In the genomic region with DNA sequence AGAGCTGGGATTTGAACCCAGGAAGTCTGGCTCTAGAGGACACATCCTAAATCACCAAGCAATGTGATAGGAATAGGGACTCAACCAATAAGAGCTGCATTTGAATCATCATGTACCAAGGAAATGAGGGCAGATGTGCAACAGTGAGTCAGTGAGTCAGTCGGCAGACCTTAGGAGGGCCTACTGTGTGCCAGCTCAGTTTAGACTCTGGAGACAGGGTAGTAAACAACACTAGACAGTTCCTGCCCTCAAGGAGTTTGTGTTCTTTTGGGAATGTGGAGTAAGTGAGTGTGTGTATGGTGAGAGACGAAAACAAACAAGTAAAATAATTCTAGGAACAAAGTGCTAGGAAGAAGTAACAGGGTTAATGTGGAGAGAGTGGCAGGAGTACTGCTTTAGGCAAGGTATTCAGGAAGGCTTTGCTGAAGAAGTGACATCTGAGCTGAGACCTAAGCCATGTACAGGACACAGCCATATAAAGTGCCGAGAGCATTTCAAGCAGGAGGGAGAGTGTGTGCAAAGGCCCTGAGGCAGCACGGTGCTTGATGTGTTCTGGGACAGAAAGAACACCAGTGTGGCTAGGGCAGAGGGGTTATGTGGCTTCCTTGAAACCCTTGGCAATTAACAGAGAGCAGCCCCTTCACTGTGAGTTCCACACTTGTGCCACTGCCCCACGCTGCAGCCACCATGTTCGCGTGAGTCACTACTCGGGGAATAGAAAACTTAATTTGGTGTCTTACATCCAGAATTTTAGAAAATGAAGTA, we compare ENCODE assay signal across 14 cellular contexts. TPM values are rescaled to one million over a fixed set of nuclear protein-coding genes. Genes with fewer than 3 reads are reported as not detected.
DNase-seq lines count a peak whose midpoint lies in the region; ATAC-seq and TF ChIP-seq lines count a peak whose summit lies in the region.
"Had no signal": no experiment of that assay in that cellular context is flagged by ENCODE, and none has a peak within 500 bp of the region (broad histone marks: within the 10 kb centered on the region; RNA-seq: fewer than 3 reads in every experiment).

No MANE protein-coding gene starts in this region.

- H3K9me3 ChIP-seq in OCI-LY7 (ENCODE audit: low read length) = no peaks in the 10 kb centered on the region
- H3K9me3 ChIP-seq: left lung had no signal

- CTCF ChIA-PET in T-cell (lab: Charles Lee) (interaction anchor here (0.5 to 0.8 kb wide), 3 partner anchors 51 to 74 kb away, joined by 3 read pairs; no protein-coding TSS in a partner anchor), OCI-LY7 (lab: Charles Lee; ENCODE audit: unreplicated experiment) (no interaction called here), MCF 10A (lab: Yijun Ruan, JAX) (interaction anchor here (0.7 to 1.4 kb wide), 2 partner anchors 27 to 51 kb away, joined by 3 to 4 read pairs; no protein-coding TSS in a partner anchor)

- no peak overlapping the region for H2AFZ ChIP-seq in OCI-LY7 (ENCODE audit: low read length)

- H3K9me2 ChIP-seq in OCI-LY7 (ENCODE audit: insufficient read depth, low read length) = no peaks in the 10 kb centered on the region

- peaks cover 74% of the 10 kb centered on the region for H3K36me3 Mint-ChIP-seq in T-cell
- peaks cover 49 to 80% (median 55%) of the 10 kb centered on the region in 3 donors for H3K36me3 Mint-ChIP-seq in immature natural killer cell
- H3K36me3 Mint-ChIP-seq in MCF 10A (ENCODE audit: insufficient read depth, unreplicated experiment) = no peaks in the 10 kb centered on the region

- peak overlapping the region; percentile 99 to 100 for H3K27ac Mint-ChIP-seq in T-cell
- peak overlapping the region; percentile 16 to 97 (median 78) for H3K27ac Mint-ChIP-seq in immature natural killer cell
- no peak overlapping the region for H3K27ac Mint-ChIP-seq in MCF 10A (ENCODE audit: low read depth, unreplicated experiment)

- H3K27me3 Mint-ChIP-seq in T-cell = no peaks in the 10 kb centered on the region
- peaks cover 1 to 7% (median 5%) of the 10 kb centered on the region in 3 donors for H3K27me3 Mint-ChIP-seq in immature natural killer cell (ENCODE audit: low read depth in 3 of 3)
- H3K27me3 Mint-ChIP-seq in MCF 10A (ENCODE audit: insufficient read depth, unreplicated experiment) = no peaks in the 10 kb centered on the region

- POLR2A ChIA-PET in T-cell (lab: Charles Lee) = interaction anchor here (0.6 to 0.9 kb wide), 2 partner anchors 10 to 14 kb away, joined by 3 to 4 read pairs; no protein-coding TSS in a partner anchor
- POLR2A ChIA-PET in OCI-LY7 (lab: Charles Lee) = interaction anchor here (1.1 to 2.7 kb wide), 3 partner anchors 9 to 11 kb away, joined by 4 to 15 read pairs (median 14); partner anchors contain the start of gene IL10RA
- POLR2A ChIA-PET in MCF 10A (lab: Yijun Ruan, JAX) = no interaction called here

- peaks cover 30% of the 10 kb centered on the region for H3K4me1 ChIP-seq in OCI-LY7 (ENCODE audit: insufficient read depth, low read length, poor library complexity, severe bottlenecking)

- ATAC-seq in GM18867 (IDR thresholded peaks at IDR 0.05; ENCODE audit: unreplicated experiment) (peak; percentile 19), GM21723 (IDR thresholded peaks at IDR 0.05; ENCODE audit: unreplicated experiment) (peak; percentile 16), T-cell (replicated peaks in 1 of 4) (no peak)
- ATAC-seq: left lung had no signal

- no peak for TF ChIP-seq CTCF in OCI-LY7 (conservative IDR thresholded peaks at IDR 0.05; ENCODE audit: low read length)
- no peak for TF ChIP-seq CTCF in MCF 10A (IDR thresholded peaks at IDR 0.05; ENCODE audit: unreplicated experiment)

- no peak overlapping the region for H3K4me3 ChIP-seq in OCI-LY7 (ENCODE audit: low read depth, low read length, poor library complexity, severe bottlenecking)
- H3K4me3 ChIP-seq: left lung had no signal

- H3K4me2 ChIP-seq in OCI-LY7 (ENCODE audit: low read length) = no peak overlapping the region

- no peaks in the 10 kb centered on the region for H4K20me1 ChIP-seq in OCI-LY7 (ENCODE audit: insufficient read depth, low read length)

- H3K9me3 Mint-ChIP-seq in T-cell = no peaks in the 10 kb centered on the region
- no peaks in the 10 kb centered on the region for H3K9me3 Mint-ChIP-seq in immature natural killer cell
- no peaks in the 10 kb centered on the region for H3K9me3 Mint-ChIP-seq in MCF 10A (ENCODE audit: unreplicated experiment)

- H3K4me1 Mint-ChIP-seq in T-cell (peaks cover 86 to 97% (median 96%) of the 10 kb centered on the region in 3 donors), immature natural killer cell (peaks cover 85 to 90% of the 10 kb centered on the region in 2 donors), MCF 10A (ENCODE audit: insufficient read depth, unreplicated experiment) (no peaks in the 10 kb centered on the region)

- H3K36me3 ChIP-seq in OCI-LY7 (ENCODE audit: insufficient read depth, low read length) = peaks cover 80% of the 10 kb centered on the region
- H3K36me3 ChIP-seq: brain microvascular endothelial cell had no signal

- H3K79me2 ChIP-seq in OCI-LY7 (ENCODE audit: insufficient read depth, low read depth, low read length) = no peaks in the 10 kb centered on the region

- H3K4me3 Mint-ChIP-seq in T-cell = peak overlapping the region in 1 of 3 donors; percentile 11
- peak overlapping the region in 1 of 5 donors; percentile 51 for H3K4me3 Mint-ChIP-seq in immature natural killer cell
- H3K4me3 Mint-ChIP-seq in MCF 10A (ENCODE audit: unreplicated experiment) = no peak overlapping the region

- DNase-seq in T-cell = peak in 1 of 34 experiments; percentile 5
- DNase-seq in immature natural killer cell = no peak
- no peak for DNase-seq in OCI-LY7 (ENCODE audit: low spot score)
- no peak for DNase-seq in GM19240 (ENCODE audit: insufficient read length, low spot score)
- DNase-seq in NCI-H2081 treated with DMSO at 0.1 percent for 48 hours (lab: John Stamatoyannopoulos, UW) = no peak
- no peak for DNase-seq in MCF 10A (ENCODE audit: unreplicated experiment)
- DNase-seq: brain microvascular endothelial cell, DMS79, left lung, NCI-H1694 treated with DMSO at 0.1 percent for 48 hours, retina had no signal

- BruUV-seq in OCI-LY7 (replicated peaks; lab: Mats Ljungman, UMichigan) = no TSS peak
- no TSS peak for BruUV-seq in MCF 10A (replicated peaks; lab: Mats Ljungman, UMichigan)

- no peak overlapping the region for H3K27ac ChIP-seq in OCI-LY7 (ENCODE audit: low read depth, low read length, poor library complexity, severe bottlenecking)
- H3K27ac ChIP-seq: brain microvascular endothelial cell, left lung, VCaP had no signal

- intact Hi-C loops in OCI-LY7 (cut with micrococcal nuclease; ENCODE audit: unreplicated experiment) = no loop called here
- intact Hi-C loops in MCF 10A (cut with micrococcal nuclease) = no loop called here

RNA-seq across cellular contexts. Expression of gene IL10RA, which starts 11.4 kb away (rescaled TPM):
- 100 to 1,000 TPM; 195 to 450 (median 375) TPM for total RNA-seq in T-cell
- polyA plus RNA-seq in immature natural killer cell = 100 to 1,000 TPM; 215 to 460 (median 264) TPM
- total RNA-seq in OCI-LY7 (2014; rRNA removed; shearing (Covaris generic)) = 8.2 and 15.7 TPM in 2 replicates
- total RNA-seq in OCI-LY7 (2022) = 18.3 and 25.2 TPM in 2 replicates
- not detected in 2 replicates for total RNA-seq in MCF 10A (2022)

Comparison
In these comparisons a context has a peak if more than half of its experiments do, and no peak if none do; other contexts are left out.
1. ATAC-seq: peak in GM18867 (single experiment) and GM21723 (single experiment); none in T-cell (0 of 4).